Comparison of ENCODE assay signal across 1 cellular context in the genomic region with DNA sequence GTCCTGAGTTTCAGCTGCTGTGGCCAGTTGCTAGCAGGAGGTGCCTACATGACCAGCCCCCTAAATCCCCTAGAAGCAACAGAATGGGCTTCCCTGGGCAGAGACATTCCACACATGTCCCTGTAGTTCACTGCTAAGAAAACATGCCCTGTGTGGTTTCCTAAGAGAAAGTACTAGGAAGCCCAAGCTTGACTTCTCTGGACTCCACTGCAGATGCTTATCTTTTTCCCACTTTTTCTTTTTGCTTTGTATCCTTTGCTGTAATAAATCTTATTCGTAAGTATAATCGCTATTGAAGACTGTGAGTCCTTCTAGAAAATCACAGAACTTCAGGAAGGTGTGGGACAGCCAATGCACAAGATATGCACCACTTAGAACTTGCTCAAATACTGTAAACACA.
TF ChIP-seq lines count a peak whose summit lies in the region.

No MANE protein-coding gene starts in this region.

TF ChIP-seq in SK-N-SH treated with all-trans-retinoic acid at 6 μM for 48 hours, 23 proteins besides CTCF, POLR2A, EP300 and RAD21 (continued from another document):
- no peak for TF ChIP-seq TOX (CRISPR knock-in tag; IDR thresholded peaks at IDR 0.05; ENCODE audit: borderline replicate concordance)
